ENCODE assay signal across 8 cellular contexts in the genomic region with DNA sequence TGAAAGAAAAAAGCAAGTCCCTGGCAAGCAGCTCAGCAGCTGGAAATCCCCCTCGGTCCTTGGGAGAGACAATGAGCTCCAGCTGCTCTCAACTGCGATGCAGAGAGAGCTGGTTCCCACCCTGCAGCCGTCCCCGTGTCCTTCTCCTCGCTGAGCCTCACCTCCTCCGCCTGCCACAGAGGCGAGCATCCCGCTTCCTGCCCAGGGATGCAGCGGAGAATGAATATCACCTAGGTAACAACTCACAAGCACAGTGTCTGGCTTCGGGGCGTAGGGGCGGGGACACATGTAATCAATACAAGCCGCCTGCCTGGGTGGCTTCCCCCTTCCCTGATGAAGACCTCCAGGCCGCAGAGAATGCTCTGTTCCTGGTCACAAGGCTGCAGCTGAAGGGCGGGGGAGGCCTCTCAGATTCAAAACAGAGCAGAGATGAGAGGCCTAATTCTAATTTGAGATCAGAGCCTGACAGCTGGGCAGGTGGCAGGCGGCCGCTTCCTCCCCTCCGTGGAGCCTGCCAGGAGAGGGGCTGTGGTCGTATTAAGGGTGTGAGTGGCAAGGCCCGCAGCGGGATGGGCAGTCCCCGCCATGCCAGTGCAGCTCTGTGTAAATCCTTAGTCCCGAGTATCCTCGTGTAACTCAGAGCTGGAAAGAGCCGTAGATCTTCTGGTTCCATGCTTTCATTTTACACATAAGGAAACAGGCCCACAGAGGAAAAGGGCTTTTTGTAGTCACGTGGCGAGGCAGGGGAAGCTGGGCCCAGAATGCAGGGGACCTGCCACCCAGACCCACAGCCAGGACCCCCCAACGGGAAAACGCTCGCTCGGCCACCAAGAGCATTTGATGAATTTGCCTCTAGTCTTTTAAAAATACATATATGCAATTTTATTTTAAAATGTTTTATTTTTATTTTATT. TPM values are rescaled to one million over a fixed set of nuclear protein-coding genes. Genes with fewer than 3 reads are reported as not detected.
DNase-seq lines count a peak whose midpoint lies in the region; ATAC-seq and TF ChIP-seq lines count a peak whose summit lies in the region.

No MANE protein-coding gene starts in this region.

- H3K4me1 ChIP-seq in MM.1S (ENCODE audit: low read length), result peaks cover 8% of the 10 kb centered on the region
- peaks cover 4% of the 10 kb centered on the region for H3K4me1 ChIP-seq in mesenchymal stem cell (ENCODE audit: control insufficient read depth, insufficient read depth, low read depth, low read length)

- H2BK5ac ChIP-seq in mesenchymal stem cell (ENCODE audit: low read depth, low read length, poor library complexity, severe bottlenecking), result no peak overlapping the region

- 57% methylated on average over 27 of the region's 31 CpGs for WGBS in mesenchymal stem cell

- no peak overlapping the region for H2BK120ac ChIP-seq in mesenchymal stem cell (ENCODE audit: low read depth, low read length)

- H3K79me1 ChIP-seq in mesenchymal stem cell (replicated peaks; ENCODE audit: low read length, poor library complexity, severe bottlenecking), result no peaks in the 10 kb centered on the region

- H4K91ac ChIP-seq in mesenchymal stem cell (ENCODE audit: low read length), result no peak overlapping the region

- peak overlapping the region; percentile 37 for H4K8ac ChIP-seq in mesenchymal stem cell (ENCODE audit: low read length)

- no peaks in the 10 kb centered on the region for H3K79me2 ChIP-seq in MM.1S (ENCODE audit: low read length)

- H3K9me3 ChIP-seq in MM.1S (replicated peaks; ENCODE audit: insufficient read depth, low read length) (no peaks in the 10 kb centered on the region), mesenchymal stem cell (ENCODE audit: control insufficient read depth, low read length) (no peaks in the 10 kb centered on the region)

- H3K27ac ChIP-seq in MM.1S (ENCODE audit: low read length) (peak overlapping the region; percentile 37; the same call in 1 of the 2 replicates), mesenchymal stem cell (ENCODE audit: low read length, poor library complexity, severe bottlenecking) (no peak overlapping the region)

- H3K4ac ChIP-seq in mesenchymal stem cell (ENCODE audit: low read depth in 1 of 2, low read length in 2 of 2), result peak overlapping the region in 1 of 2 experiments; percentile 2

- no peaks in the 10 kb centered on the region for H3K9me2 ChIP-seq in MM.1S (replicated peaks; ENCODE audit: insufficient read depth, low read length)

- H3K4me3 ChIP-seq in MM.1S (ENCODE audit: low read length) (peak overlapping the region; percentile 33; the same call in 1 of the 2 replicates), mesenchymal stem cell (ENCODE audit: insufficient read depth in 1 of 2, low read depth in 1 of 2, low read length in 2 of 2) (no peak overlapping the region)

- H3K36me3 ChIP-seq in MM.1S (replicated peaks; ENCODE audit: insufficient read depth, low read length), result no peaks in the 10 kb centered on the region
- no peaks in the 10 kb centered on the region for H3K36me3 ChIP-seq in mesenchymal stem cell (ENCODE audit: control insufficient read depth in 1 of 2, insufficient read depth in 2 of 2, low read depth in 1 of 2, low read length in 2 of 2)

- no peak for TF ChIP-seq CTCF in MM.1S (IDR thresholded peaks at IDR 0.05; ENCODE audit: low read length)

- H2BK12ac ChIP-seq in mesenchymal stem cell (ENCODE audit: low read length in 2 of 2), result no peak overlapping the region

- H4K20me1 ChIP-seq in MM.1S (ENCODE audit: insufficient read depth, low read length), result no peaks in the 10 kb centered on the region

- H2AK5ac ChIP-seq in mesenchymal stem cell (ENCODE audit: low read length, severe bottlenecking), result no peak overlapping the region

- ATAC-seq in GM19467 (IDR thresholded peaks at IDR 0.05; ENCODE audit: unreplicated experiment) (peak; percentile 45), GM19328 (IDR thresholded peaks at IDR 0.05; ENCODE audit: unreplicated experiment) (no peak), HG03442 (IDR thresholded peaks at IDR 0.05; ENCODE audit: unreplicated experiment) (no peak)

- peak overlapping the region; percentile 87 for H3K4me2 ChIP-seq in MM.1S (ENCODE audit: low read depth, low read length)
- no peak overlapping the region for H3K4me2 ChIP-seq in mesenchymal stem cell (ENCODE audit: low read length, poor library complexity, severe bottlenecking)

- no peaks in the 10 kb centered on the region for H3F3A ChIP-seq in MM.1S (ENCODE audit: insufficient read depth, low read length)

- H2AFZ ChIP-seq in MM.1S (ENCODE audit: low read length) (peak overlapping the region; percentile 87), mesenchymal stem cell (ENCODE audit: low read depth, low read length) (no peak overlapping the region)

- no peak overlapping the region for H3K14ac ChIP-seq in mesenchymal stem cell (ENCODE audit: low read length in 2 of 2)

- H3K27me3 ChIP-seq in MM.1S (replicated peaks; ENCODE audit: insufficient read depth, low read length) (no peaks in the 10 kb centered on the region), mesenchymal stem cell (ENCODE audit: control insufficient read depth in 1 of 2, insufficient read depth in 1 of 2, low read length in 2 of 2) (peaks cover 0 to 7% of the 10 kb centered on the region in 2 experiments)

- peak; percentile 88 for DNase-seq in DMS79 (lab: John Stamatoyannopoulos, UW)
- peak; percentile 44 for DNase-seq in MM.1S
- DNase-seq in activated T-cell treated with anti-CD3 and anti-CD28 coated beads, Interleukin-2, amount 50 U/mL, for 48 hours, result peak; percentile 48
- DNase-seq in mesenchymal stem cell, result no peak
- DNase-seq in dermis blood vessel endothelial cell, result no peak

- peak overlapping the region; percentile 57; the same call in 1 of the 2 replicates for H3K9ac ChIP-seq in MM.1S (ENCODE audit: low read length)
- H3K9ac ChIP-seq in mesenchymal stem cell (ENCODE audit: low read length), result peak overlapping the region; percentile 21

- peak overlapping the region in 1 of 2 experiments; percentile 48 for H3K23ac ChIP-seq in mesenchymal stem cell (ENCODE audit: low read length in 2 of 2)

- H3K18ac ChIP-seq in mesenchymal stem cell (ENCODE audit: low read depth in 1 of 2, low read length in 2 of 2), result no peak overlapping the region

- no peak overlapping the region for H2BK15ac ChIP-seq in mesenchymal stem cell (ENCODE audit: low read depth, poor library complexity, severe bottlenecking)

RNA-seq across cellular contexts. Expression of a gene that starts 24.3 kb away (rescaled TPM):
- not detected for polyA plus RNA-seq in mesenchymal stem cell (2013, experiment 1 of 2)
- not detected for polyA plus RNA-seq in mesenchymal stem cell (2013, experiment 2 of 2)
- total RNA-seq in dermis blood vessel endothelial cell, result not detected in 2 replicates

RNA-seq across cellular contexts. Expression of a gene that starts 29.4 kb away (rescaled TPM):
- polyA plus RNA-seq in mesenchymal stem cell (2013, experiment 1 of 2), result not detected
- polyA plus RNA-seq in mesenchymal stem cell (2013, experiment 2 of 2), result not detected
- total RNA-seq in dermis blood vessel endothelial cell, result not detected in 2 replicates

Comparison
In these comparisons a context has a peak if more than half of its experiments do, and no peak if none do; other contexts are left out.
1. DNase-seq: peak in DMS79 (single experiment), MM.1S (single experiment) and activated T-cell treated with anti-CD3 and anti-CD28 coated beads, Interleukin-2, amount 50 U/mL, for 48 hours (2 of 2); none in mesenchymal stem cell (single experiment) and dermis blood vessel endothelial cell (single experiment).